ENCODE assay signal across 8 cellular contexts in genomic region chr5:154860765-154861164, GRCh38. TPM values are rescaled to one million over a fixed set of nuclear protein-coding genes. Genes with fewer than 3 reads are reported as not detected.
DNase-seq lines count a peak whose midpoint lies in the region; ATAC-seq and TF ChIP-seq lines count a peak whose summit lies in the region.

No MANE protein-coding gene starts in this region.

- H3K4me2 ChIP-seq in osteoblast (ENCODE audit: insufficient read depth, low read length), result peak overlapping the region; percentile 97

- TF ChIP-seq CTCF in coronary artery (IDR thresholded peaks at IDR 0.05) (no peak), osteoblast (IDR thresholded peaks at IDR 0.05; ENCODE audit: extremely low read depth, low read depth, low read length) (no peak), BE2C (IDR thresholded peaks at IDR 0.05; ENCODE audit: low read depth, low read length) (no peak)

- H3K36me3 ChIP-seq in osteoblast (ENCODE audit: insufficient read depth, low read length) (peaks cover 16% of the 10 kb centered on the region), BE2C (peaks cover 26% of the 10 kb centered on the region)

- ATAC-seq in GM18511 (IDR thresholded peaks at IDR 0.05; ENCODE audit: unreplicated experiment), result no peak

- H3K27ac ChIP-seq in coronary artery (peak overlapping the region in 1 of 2 donors; percentile 97), osteoblast (ENCODE audit: low read depth, low read length) (peak overlapping the region; percentile 92)

- H3K4me1 ChIP-seq in osteoblast (ENCODE audit: insufficient read depth, low read length) (peaks cover 32% of the 10 kb centered on the region), BE2C (peaks cover 14% of the 10 kb centered on the region)

- no peaks in the 10 kb centered on the region for H3K9me3 ChIP-seq in osteoblast (ENCODE audit: low read depth, low read length)
- H3K9me3 ChIP-seq in BE2C, result no peaks in the 10 kb centered on the region

- in situ Hi-C loops in Caki2 (cut with HindIII; ENCODE audit: low pct_unique_long_range_greater_than_20kb, low sequenced_read_pairs), result no loop called here

- DNase-seq in Caki2 (ENCODE audit: low read depth) (peak; percentile 22), NOMO-1 treated with dmso at 0.1 percent for 144 hours (lab: John Stamatoyannopoulos, UW; ENCODE audit: unreplicated experiment) (peak; percentile 30), coronary artery (ENCODE audit: low spot score) (no peak), osteoblast (ENCODE audit: insufficient read length, low spot score, missing footprints) (no peak), NCI-H2196 (lab: John Stamatoyannopoulos, UW; ENCODE audit: unreplicated experiment) (no peak), BE2C (no peak), NCI-H2171 treated with DMSO at 0.1 percent for 48 hours (lab: John Stamatoyannopoulos, UW) (no peak)

- peaks cover 37% of the 10 kb centered on the region for H4K20me1 ChIP-seq in osteoblast (ENCODE audit: insufficient read depth, low read length)

- H3K27me3 ChIP-seq in osteoblast (ENCODE audit: insufficient read depth, low read length), result no peaks in the 10 kb centered on the region
- H3K27me3 ChIP-seq in BE2C, result no peaks in the 10 kb centered on the region

- H3K4me3 ChIP-seq in coronary artery (peak overlapping the region; percentile 93), osteoblast (ENCODE audit: insufficient read depth, low read length) (peak overlapping the region; percentile 77), BE2C (ENCODE audit: low read depth, low read length) (no peak overlapping the region)

- H2AFZ ChIP-seq in osteoblast (ENCODE audit: low read length), result no peak overlapping the region

- peaks cover 74% of the 10 kb centered on the region for H3K79me2 ChIP-seq in osteoblast (ENCODE audit: insufficient read depth, low read length)

RNA-seq across cellular contexts. Expression of gene CNOT8, which starts 2.3 kb away (rescaled TPM):
- 66.5 and 88.5 TPM in 2 replicates for total RNA-seq in Caki2 (2014; rRNA removed; shearing (Covaris generic); ENCODE audit: low replicate concordance)
- 48.6 and 55.7 TPM in 2 replicates for total RNA-seq in osteoblast
- polyA plus RNA-seq in BE2C (2012; ENCODE audit: insufficient read depth, insufficient read length, low read depth), result 89.2 TPM

RNA-seq across cellular contexts. Expression of gene FAXDC2, which starts 10.4 kb away (rescaled TPM):
- total RNA-seq in Caki2 (2014; rRNA removed; shearing (Covaris generic); ENCODE audit: low replicate concordance), result 0.26 and 4.2 TPM in 2 replicates
- 13.8 and 19.2 TPM in 2 replicates for total RNA-seq in osteoblast
- 27.5 TPM for polyA plus RNA-seq in BE2C (2012; ENCODE audit: insufficient read depth, insufficient read length, low read depth)

Comparison
In these comparisons a context has a peak if more than half of its experiments do, and no peak if none do; other contexts are left out.
1. DNase-seq: peak in Caki2 (single experiment) and NOMO-1 treated with dmso at 0.1 percent for 144 hours (single experiment); none in coronary artery (single experiment), osteoblast (single experiment), NCI-H2196 (single experiment), BE2C (single experiment) and NCI-H2171 treated with DMSO at 0.1 percent for 48 hours (single experiment).